In the genomic region with DNA sequence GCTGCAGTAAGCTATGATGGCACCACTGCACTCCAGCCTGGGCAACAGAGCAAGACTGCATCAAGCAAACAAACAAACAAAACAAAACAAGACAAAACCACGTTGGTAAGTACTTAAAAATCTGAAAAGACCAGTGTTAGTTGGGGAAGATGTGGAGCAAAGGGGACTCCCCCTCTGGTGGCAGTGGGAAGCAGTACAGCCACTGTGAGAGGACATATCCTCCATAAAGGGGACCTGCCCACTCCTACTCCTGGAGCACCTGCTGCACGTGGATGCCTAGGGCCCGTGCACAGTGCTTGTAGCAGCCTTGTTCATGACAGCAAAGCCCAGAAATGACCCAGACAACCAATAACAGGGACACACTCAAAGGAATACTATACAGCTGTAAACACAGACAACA, we compare ENCODE assay signal across 16 cellular contexts. TPM values are rescaled to one million over a fixed set of nuclear protein-coding genes. Genes with fewer than 3 reads are reported as not detected.
DNase-seq lines count a peak whose midpoint lies in the region; ATAC-seq and TF ChIP-seq lines count a peak whose summit lies in the region.
"Had no signal": no experiment of that assay in that cellular context is flagged by ENCODE, and none has a peak within 500 bp of the region (broad histone marks: within the 10 kb centered on the region; RNA-seq: fewer than 3 reads in every experiment).

No MANE protein-coding gene starts in this region.

- TF ChIP-seq EP300 in SK-N-SH (IDR thresholded peaks at IDR 0.05; ENCODE audit: borderline replicate concordance in 1 of 2, low read depth in 1 of 2, low read length in 1 of 2), result no peak

- no peak overlapping the region for H2AFZ ChIP-seq in HCT116 (ENCODE audit: low read depth, low read length, poor library complexity, severe bottlenecking)
- H2AFZ ChIP-seq in SK-N-SH (ENCODE audit: low read depth), result no peak overlapping the region
- H2AFZ ChIP-seq: parathyroid adenoma had no signal

- BruUV-seq in HCT116 (replicated peaks; lab: Mats Ljungman, UMichigan), result no TSS peak

- H3K4me2 ChIP-seq in HCT116 (ENCODE audit: low read length) (no peak overlapping the region), SK-N-SH (no peak overlapping the region)

- no peak overlapping the region for H3K27ac Mint-ChIP-seq in stimulated activated naive CD8-positive, alpha-beta T cell treated with anti-CD3 and anti-CD28 coated beads, Interleukin-15, amount 100 ng/mL, for 72 hours
- no peak overlapping the region for H3K27ac Mint-ChIP-seq in activated T-helper 2 cell treated with anti-CD3 and anti-CD28 coated beads, Interferon-gamma antibody, Interleukin-2, Interleukin-4, amounts not matched to agents 10 μg/mL and 5 μg/mL and 100 μg/mL, durations not matched to agents 14 hours and 24 hours and 36 hours
- H3K27ac Mint-ChIP-seq: brain had no signal

- H3K4me3 ChIP-seq in HCT116 (replicated peaks in 1 of 2; ENCODE audit: low read depth in 1 of 2, low read length in 2 of 2), result no peak overlapping the region
- no peak overlapping the region for H3K4me3 ChIP-seq in SK-N-SH (ENCODE audit: low read depth in 2 of 2, low read length in 1 of 2)
- no peak overlapping the region for H3K4me3 ChIP-seq in fibroblast of villous mesenchyme (ENCODE audit: low read depth, low read length)

- POLR2A ChIA-PET in HCT116 (lab: Charles Lee), result no interaction called here
- POLR2A ChIA-PET in SK-N-SH (lab: Yijun Ruan, JAX), result interaction anchor here (1.0 kb wide), 1 partner anchor 16 kb away, joined by 4 read pairs; no protein-coding TSS in a partner anchor

- H3F3A ChIP-seq in SK-N-SH (replicated peaks; ENCODE audit: insufficient read depth), result no peaks in the 10 kb centered on the region

- no peak for TF ChIP-seq POLR2A in HCT116 (IDR thresholded peaks at IDR 0.05; ENCODE audit: borderline replicate concordance, extremely low read depth, insufficient read depth, insufficient read length)
- TF ChIP-seq POLR2A in GM18505 (IDR thresholded peaks at IDR 0.05; ENCODE audit: borderline replicate concordance, extremely low read depth, insufficient read depth, insufficient read length), result no peak

- RAD21 ChIA-PET in HCT116 (lab: Charles Lee; ENCODE audit: low non-redundant PET in 1 of 2, low total read pairs in 2 of 2, uncharacterized antibody in 2 of 2, unreplicated experiment in 2 of 2), result no interaction called here

- H3K4me1 ChIP-seq in HCT116 (ENCODE audit: control insufficient read depth in 1 of 2, insufficient read depth in 2 of 2, low read length in 2 of 2), result no peaks in the 10 kb centered on the region
- H3K4me1 ChIP-seq in SK-N-SH (ENCODE audit: control insufficient read depth in 1 of 2, insufficient read depth in 2 of 2, low read depth in 1 of 2, low read length in 1 of 2), result no peaks in the 10 kb centered on the region
- H3K4me1 ChIP-seq: parathyroid adenoma had no signal

- H3K9me3 ChIP-seq in HCT116 (ENCODE audit: control insufficient read depth in 1 of 2, insufficient read depth in 1 of 2, low read depth in 1 of 2, low read length in 2 of 2), result peaks cover 0 to 3% of the 10 kb centered on the region in 2 experiments; a peak in 1 of 4 replicates
- peaks cover 3% of the 10 kb centered on the region; the same call in 1 of the 2 replicates for H3K9me3 ChIP-seq in SK-N-SH

- peaks cover 8% of the 10 kb centered on the region for H3K4me1 Mint-ChIP-seq in stimulated activated naive CD8-positive, alpha-beta T cell treated with anti-CD3 and anti-CD28 coated beads, Interleukin-15, amount 100 ng/mL, for 72 hours
- peaks cover 2% of the 10 kb centered on the region for H3K4me1 Mint-ChIP-seq in activated T-helper 2 cell treated with anti-CD3 and anti-CD28 coated beads, Interferon-gamma antibody, Interleukin-2, Interleukin-4, amounts not matched to agents 10 μg/mL and 5 μg/mL and 100 μg/mL, durations not matched to agents 14 hours and 24 hours and 36 hours (ENCODE audit: low read depth)
- H3K4me1 Mint-ChIP-seq: brain had no signal

- H3K36me3 ChIP-seq in HCT116 (ENCODE audit: control insufficient read depth in 1 of 2, insufficient read depth in 2 of 2, low read length in 2 of 2) (no peaks in the 10 kb centered on the region), SK-N-SH (replicated peaks in 1 of 2; ENCODE audit: control insufficient read depth in 1 of 2, insufficient read depth in 2 of 2, low read length in 1 of 2) (no peaks in the 10 kb centered on the region)

- intact Hi-C loops in HCT116 (cut with micrococcal nuclease), result no loop called here
- intact Hi-C loops in activated T-helper 2 cell treated with anti-CD3 and anti-CD28 coated beads, Interferon-gamma antibody, Interleukin-2, Interleukin-4, amounts not matched to agents 10 μg/mL and 5 μg/mL and 100 μg/mL, durations not matched to agents 14 hours and 24 hours and 36 hours (cut with micrococcal nuclease), result no loop called here

- H3K27ac ChIP-seq in HCT116 (ENCODE audit: low read depth, low read length) (no peak overlapping the region), SK-N-SH (ENCODE audit: low read depth in 2 of 2, low read length in 1 of 2) (no peak overlapping the region)
- H3K27ac ChIP-seq: parathyroid adenoma had no signal

- TF ChIP-seq RAD21 in HCT116 (IDR thresholded peaks at IDR 0.05; ENCODE audit: low read depth) (no peak), SK-N-SH (IDR thresholded peaks at IDR 0.05; ENCODE audit: low read length) (no peak)

- H3K9me3 Mint-ChIP-seq in stimulated activated naive CD8-positive, alpha-beta T cell treated with anti-CD3 and anti-CD28 coated beads, Interleukin-15, amount 100 ng/mL, for 72 hours, result peaks cover 17 to 22% of the 10 kb centered on the region in 2 donors
- H3K9me3 Mint-ChIP-seq in activated T-helper 2 cell treated with anti-CD3 and anti-CD28 coated beads, Interferon-gamma antibody, Interleukin-2, Interleukin-4, amounts not matched to agents 10 μg/mL and 5 μg/mL and 100 μg/mL, durations not matched to agents 14 hours and 24 hours and 36 hours, result peaks cover 8% of the 10 kb centered on the region

- peak; percentile 98 for ATAC-seq in HCT116
- no peak for ATAC-seq in HG03432 (IDR thresholded peaks at IDR 0.05; ENCODE audit: unreplicated experiment)
- no peak for ATAC-seq in stimulated activated naive CD8-positive, alpha-beta T cell treated with anti-CD3 and anti-CD28 coated beads, Interleukin-15, amount 100 ng/mL, for 72 hours
- no peak for ATAC-seq in GM18505 (IDR thresholded peaks at IDR 0.05; ENCODE audit: unreplicated experiment)
- ATAC-seq: left lobe of liver had no signal

- H3K27me3 ChIP-seq in HCT116 (ENCODE audit: insufficient read depth, low read length) (no peaks in the 10 kb centered on the region), SK-N-SH (ENCODE audit: insufficient read depth) (no peaks in the 10 kb centered on the region)

- TF ChIP-seq CTCF in HCT116 (IDR thresholded peaks at IDR 0.05 in 2 of 3, conservative IDR thresholded peaks at IDR 0.05 in 1 of 3; ENCODE audit: borderline replicate concordance in 1 of 3, insufficient read depth in 1 of 3, low read depth in 2 of 3, low read length in 2 of 3) (peak in 2 of 3 experiments; percentile 57 to 67; a peak in 4 of 6 replicates), SK-N-SH (IDR thresholded peaks at IDR 0.05) (peak; percentile 36; the same call in 1 of the 2 replicates), fibroblast of villous mesenchyme (IDR thresholded peaks at IDR 0.05; ENCODE audit: insufficient read depth, low read depth, low read length) (peak; percentile 39)

- CTCF ChIA-PET in HCT116 (lab: Charles Lee), result no interaction called here
- CTCF ChIA-PET in SK-N-SH (lab: Yijun Ruan, JAX), result interaction anchor here (0.9 kb wide), 1 partner anchor 32 kb away, joined by 3 read pairs; no protein-coding TSS in a partner anchor

- no peaks in the 10 kb centered on the region for H3K27me3 Mint-ChIP-seq in stimulated activated naive CD8-positive, alpha-beta T cell treated with anti-CD3 and anti-CD28 coated beads, Interleukin-15, amount 100 ng/mL, for 72 hours
- H3K27me3 Mint-ChIP-seq in activated T-helper 2 cell treated with anti-CD3 and anti-CD28 coated beads, Interferon-gamma antibody, Interleukin-2, Interleukin-4, amounts not matched to agents 10 μg/mL and 5 μg/mL and 100 μg/mL, durations not matched to agents 14 hours and 24 hours and 36 hours (ENCODE audit: low read depth), result peaks cover 12% of the 10 kb centered on the region

- no peaks in the 10 kb centered on the region for H3K36me3 Mint-ChIP-seq in activated T-helper 2 cell treated with anti-CD3 and anti-CD28 coated beads, Interferon-gamma antibody, Interleukin-2, Interleukin-4, amounts not matched to agents 10 μg/mL and 5 μg/mL and 100 μg/mL, durations not matched to agents 14 hours and 24 hours and 36 hours (ENCODE audit: low read depth)

- H3K9ac ChIP-seq in HCT116 (ENCODE audit: low read length), result no peak overlapping the region
- H3K9ac ChIP-seq in SK-N-SH, result no peak overlapping the region
- H3K9ac ChIP-seq: parathyroid adenoma had no signal

- WGBS in SK-N-SH (ENCODE audit: low lambda C conversion rate), result 41% methylated on average over 3 of the region's 3 CpGs

- H3K9me2 ChIP-seq in HCT116 (ENCODE audit: insufficient read depth) (no peaks in the 10 kb centered on the region), SK-N-SH (no peaks in the 10 kb centered on the region)

- H4K20me1 ChIP-seq in HCT116 (ENCODE audit: insufficient read depth) (no peaks in the 10 kb centered on the region), SK-N-SH (ENCODE audit: insufficient read depth) (no peaks in the 10 kb centered on the region)

- DNase-seq in CD1c-positive myeloid dendritic cell (ENCODE audit: extremely low spot score) (peak; percentile 6), HCT116 (ENCODE audit: low read depth, low spot score) (no peak), SK-N-SH (no peak), fibroblast of villous mesenchyme (ENCODE audit: low read depth) (peak; percentile 14)
- no peak for DNase-seq in stimulated activated naive CD8-positive, alpha-beta T cell treated with anti-CD3 and anti-CD28 coated beads, Interleukin-15, amount 100 ng/mL, for 72 hours
- DNase-seq in activated T-helper 2 cell treated with anti-CD3 and anti-CD28 coated beads, Interferon-gamma antibody, Interleukin-2, Interleukin-4, amounts not matched to agents 10 μg/mL and 5 μg/mL and 100 μg/mL, durations not matched to agents 14 hours and 24 hours and 36 hours (ENCODE audit: low spot score), result no peak
- DNase-seq: activated T-cell treated with anti-CD3 and anti-CD28 coated beads, Interleukin-2, amount 50 U/mL, for 48 hours; Calu3; NK-92 treated with Interleukin-12 subunit alpha and Interleukin-12 subunit beta, amount 100 ng/mL, for 24 hours; stimulated activated CD4-positive, alpha-beta T cell treated with anti-CD3 and anti-CD28 coated beads, Interleukin-4, amount 100 ng/mL, for 24 hours; substantia nigra had no signal

- H3K79me2 ChIP-seq in HCT116 (ENCODE audit: insufficient read depth, low read length) (no peaks in the 10 kb centered on the region), SK-N-SH (ENCODE audit: insufficient read depth) (no peaks in the 10 kb centered on the region)
- H3K79me2 ChIP-seq: parathyroid adenoma had no signal

- no peak overlapping the region for H3K4me3 Mint-ChIP-seq in stimulated activated naive CD8-positive, alpha-beta T cell treated with anti-CD3 and anti-CD28 coated beads, Interleukin-15, amount 100 ng/mL, for 72 hours
- H3K4me3 Mint-ChIP-seq in activated T-helper 2 cell treated with anti-CD3 and anti-CD28 coated beads, Interferon-gamma antibody, Interleukin-2, Interleukin-4, amounts not matched to agents 10 μg/mL and 5 μg/mL and 100 μg/mL, durations not matched to agents 14 hours and 24 hours and 36 hours (ENCODE audit: low read depth), result no peak overlapping the region
- H3K4me3 Mint-ChIP-seq: brain had no signal

RNA-seq across cellular contexts. Expression of a gene that starts 17.0 kb away (rescaled TPM):
- total RNA-seq in HCT116 (2021; ENCODE audit: unreplicated experiment), result 15.4 TPM
- polyA plus RNA-seq in HCT116 (2012), result 14.5 and 16.9 TPM in 2 replicates
- polyA plus RNA-seq in SK-N-SH (2012; rRNA removed), result 16.5 and 20.2 TPM in 2 replicates
- 14.7 and 16.7 TPM in 2 replicates for polyA plus RNA-seq in SK-N-SH (2012; cell fraction: cytosol; rRNA removed)
- polyA plus RNA-seq in SK-N-SH (2012; cell fraction: nucleus; rRNA removed), result 31.8 and 43.2 TPM in 2 replicates
- 10.4 and 10.6 TPM in 2 replicates for total RNA-seq in fibroblast of villous mesenchyme
- 11.5 and 14.8 TPM in 2 replicates for total RNA-seq in activated T-helper 2 cell treated with anti-CD3 and anti-CD28 coated beads, Interferon-gamma antibody, Interleukin-2, Interleukin-4, amounts not matched to agents 10 μg/mL and 5 μg/mL and 100 μg/mL, durations not matched to agents 14 hours and 24 hours and 36 hours

Comparison
In these comparisons a context has a peak if more than half of its experiments do, and no peak if none do; other contexts are left out.
1. DNase-seq: peak in CD1c-positive myeloid dendritic cell (single experiment) and fibroblast of villous mesenchyme (single experiment); none in HCT116 (single experiment), SK-N-SH (single experiment), stimulated activated naive CD8-positive, alpha-beta T cell treated with anti-CD3 and anti-CD28 coated beads, Interleukin-15, amount 100 ng/mL, for 72 hours (0 of 2) and activated T-helper 2 cell treated with anti-CD3 and anti-CD28 coated beads, Interferon-gamma antibody, Interleukin-2, Interleukin-4, amounts not matched to agents 10 μg/mL and 5 μg/mL and 100 μg/mL, durations not matched to agents 14 hours and 24 hours and 36 hours (single experiment).
2. Peak in every context shown above with its lines, with median percentiles within 50 percentile points of each other: CTCF ChIP-seq.